29 cellular contexts compared by ENCODE assay signal in the genomic region with DNA sequence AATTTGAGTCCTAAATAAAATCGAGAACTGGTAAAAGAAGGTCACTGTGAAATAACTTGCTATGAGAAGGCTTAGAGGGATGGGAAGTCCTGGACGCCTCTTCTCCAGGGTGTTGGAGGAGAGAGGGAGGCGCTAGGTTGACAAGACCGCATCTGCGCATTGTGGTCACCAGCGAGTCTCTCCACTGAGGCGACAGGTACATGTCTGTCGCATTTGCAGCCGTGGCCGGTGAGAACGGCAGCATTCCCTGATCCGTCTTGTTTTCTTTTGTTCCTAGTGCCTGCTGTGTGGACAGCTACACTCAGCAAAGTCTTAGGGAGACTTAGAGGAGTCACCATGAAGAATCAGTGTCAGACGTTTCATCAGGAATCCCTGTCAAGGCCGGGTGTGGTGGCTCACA. TPM values are rescaled to one million over a fixed set of nuclear protein-coding genes. Genes with fewer than 3 reads are reported as not detected.
"Had no signal": no experiment of that assay in that cellular context is flagged by ENCODE, and none has a peak within 500 bp of the region (broad histone marks: within the 10 kb centered on the region; RNA-seq: fewer than 3 reads in every experiment).

No MANE protein-coding gene starts in this region.

- H3K4me3 Mint-ChIP-seq: activated CD4-positive, alpha-beta T cell treated with anti-CD3 and anti-CD28 coated beads for 36 hours; activated naive CD4-positive, alpha-beta T cell treated with anti-CD3 and anti-CD28 coated beads for 36 hours; activated naive CD8-positive, alpha-beta T cell treated with anti-CD3 and anti-CD28 coated beads, Interleukin-2, amount 10 ng/mL, durations not matched to agents 7 days and 5 days; activated T-cell treated with anti-CD3 and anti-CD28 coated beads, Interleukin-2, amount 50 U/mL, for 4 hours had no signal

- H3K27me3 Mint-ChIP-seq: activated CD4-positive, alpha-beta T cell treated with anti-CD3 and anti-CD28 coated beads for 36 hours; activated naive CD8-positive, alpha-beta T cell treated with anti-CD3 and anti-CD28 coated beads, Interleukin-2, amount 10 ng/mL, durations not matched to agents 7 days and 5 days had no signal

- DNase-seq: activated CD4-positive, alpha-beta T cell treated with anti-CD3 and anti-CD28 coated beads for 36 hours; activated CD4-positive, alpha-beta T cell treated with anti-CD3 and anti-CD28 coated beads, Interleukin-2, amount 50 U/mL, for 48 hours; activated CD8-positive, alpha-beta memory T cell treated with anti-CD3 and anti-CD28 coated beads, Interleukin-2, amount 50 U/mL, for 48 hours; activated effector memory CD4-positive, alpha-beta T cell treated with Interleukin-2 at 50 U/mL for 16 hours; activated naive CD4-positive, alpha-beta T cell treated with anti-CD3 and anti-CD28 coated beads for 36 hours; activated naive CD8-positive, alpha-beta T cell treated with anti-CD3 and anti-CD28 coated beads, Interleukin-2, amount 10 ng/mL, durations not matched to agents 7 days and 5 days; activated T-cell treated with anti-CD3 and anti-CD28 coated beads, Interleukin-2, amount 50 U/mL, for 4 hours; amniotic stem cell; cerebellar nuclear complex; cortex of kidney; effector CD4-positive, alpha-beta T cell; midbrain; nucleus accumbens; small intestine; stimulated activated CD4-positive, alpha-beta T cell treated with anti-CD3 and anti-CD28 coated beads, Interleukin-15, amount 100 ng/mL, for 24 hours; stimulated activated CD4-positive, alpha-beta T cell treated with anti-CD3 and anti-CD28 coated beads, Interleukin-2, amount 100 ng/mL, for 48 hours; stimulated activated CD8-positive, alpha-beta memory T cell treated with anti-CD3 and anti-CD28 coated beads, Interleukin-4, amount 100 ng/mL, for 48 hours; stimulated activated naive CD4-positive, alpha-beta T cell; T-helper 1 cell; testis; trophoblast cell; uterus had no signal

- H3K4me3 ChIP-seq: breast epithelium, testis, uterus had no signal

- H3K27ac ChIP-seq: breast epithelium, testis, uterus had no signal

- H3K4me1 Mint-ChIP-seq: activated CD4-positive, alpha-beta T cell treated with anti-CD3 and anti-CD28 coated beads for 36 hours had no signal

- H3K27ac Mint-ChIP-seq: activated CD4-positive, alpha-beta T cell treated with anti-CD3 and anti-CD28 coated beads for 36 hours; activated naive CD4-positive, alpha-beta T cell treated with anti-CD3 and anti-CD28 coated beads for 36 hours; activated naive CD8-positive, alpha-beta T cell treated with anti-CD3 and anti-CD28 coated beads, Interleukin-2, amount 10 ng/mL, durations not matched to agents 7 days and 5 days had no signal

- H3K9me3 ChIP-seq: breast epithelium, testis, uterus had no signal

- H3K9me3 Mint-ChIP-seq: activated naive CD4-positive, alpha-beta T cell treated with anti-CD3 and anti-CD28 coated beads for 36 hours; activated naive CD8-positive, alpha-beta T cell treated with anti-CD3 and anti-CD28 coated beads, Interleukin-2, amount 10 ng/mL, durations not matched to agents 7 days and 5 days; activated T-cell treated with anti-CD3 and anti-CD28 coated beads, Interleukin-2, amount 50 U/mL, for 4 hours had no signal

- ATAC-seq: activated CD4-positive, alpha-beta T cell treated with anti-CD3 and anti-CD28 coated beads for 36 hours; activated T-cell treated with anti-CD3 and anti-CD28 coated beads, Interleukin-2, amount 50 U/mL, for 4 hours; left lobe of liver; sciatic nerve had no signal

- H3K36me3 ChIP-seq: breast epithelium, uterus had no signal

- H3K36me3 Mint-ChIP-seq: activated naive CD8-positive, alpha-beta T cell treated with anti-CD3 and anti-CD28 coated beads, Interleukin-2, amount 10 ng/mL, durations not matched to agents 7 days and 5 days had no signal

- H3K27me3 ChIP-seq: breast epithelium, testis, uterus had no signal

RNA-seq across cellular contexts. Expression of a gene that starts 25.5 kb away (rescaled TPM):
- total RNA-seq: activated CD4-positive, alpha-beta T cell treated with anti-CD3 and anti-CD28 coated beads for 36 hours; activated CD8-positive, alpha-beta memory T cell treated with anti-CD3 and anti-CD28 coated beads for 36 hours; epithelial cell of proximal tubule; fibroblast of villous mesenchyme; kidney epithelial cell; sciatic nerve had no signal
